1 cellular context compared by ENCODE assay signal in the genomic region with DNA sequence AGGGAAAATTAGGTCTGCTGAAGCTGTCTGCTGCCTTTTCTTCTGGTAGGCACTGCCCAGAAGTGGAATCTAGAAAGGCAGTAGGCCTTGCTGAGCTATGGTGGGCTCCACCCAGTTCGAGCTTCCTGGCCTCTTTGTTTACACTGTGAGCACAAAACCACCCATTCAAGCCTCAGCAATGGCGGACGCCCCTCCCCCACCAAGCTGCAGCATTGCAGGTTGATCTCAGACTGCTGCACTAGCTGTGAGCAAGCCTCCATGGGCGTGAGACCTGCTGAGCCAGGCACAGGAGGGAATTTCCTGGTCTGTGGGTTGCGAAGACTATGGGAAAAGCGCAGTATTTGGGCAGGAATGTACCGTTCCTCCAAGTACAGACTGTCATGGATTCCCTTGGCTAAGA.
TF ChIP-seq lines count a peak whose summit lies in the region.

No MANE protein-coding gene starts in this region.

TF ChIP-seq in HepG2, 621 proteins besides CTCF, POLR2A, EP300 and RAD21 (continued from another document and continues in another):
- TF ChIP-seq ZNF350 (CRISPR knock-in tag; IDR thresholded peaks at IDR 0.05; ENCODE audit: borderline replicate concordance, low read depth) (peak; percentile 30; the same call in 1 of the 2 replicates), FOXK1 (CRISPR knock-in tag; IDR thresholded peaks at IDR 0.05; ENCODE audit: borderline replicate concordance, low read depth) (peak; percentile 78; the same call in 1 of the 2 replicates), NCOA2 (CRISPR knock-in tag; IDR thresholded peaks at IDR 0.05) (0 out of 2 replicates have a peak, but pooled peaks have one; percentile 50), ZNF281 (CRISPR knock-in tag; IDR thresholded peaks at IDR 0.05; ENCODE audit: borderline replicate concordance) (peak; percentile 100), YEATS2 (CRISPR knock-in tag; IDR thresholded peaks at IDR 0.05; ENCODE audit: borderline replicate concordance) (0 out of 2 replicates have a peak, but pooled peaks have one; percentile 30), FOXM1 (CRISPR knock-in tag; IDR thresholded peaks at IDR 0.05) (no peak), KDM2A (CRISPR knock-in tag; IDR thresholded peaks at IDR 0.05; ENCODE audit: borderline replicate concordance, low read depth) (peak; percentile 37; the same call in 1 of the 2 replicates), CEBPG (CRISPR knock-in tag; IDR thresholded peaks at IDR 0.05) (peak; percentile 12; the same call in 1 of the 2 replicates), ZBTB3 (CRISPR knock-in tag; IDR thresholded peaks at IDR 0.05; ENCODE audit: borderline replicate concordance, low read depth) (no peak), ARID5B (CRISPR knock-in tag; IDR thresholded peaks at IDR 0.05) (peak; percentile 83), ZNF605 (CRISPR knock-in tag; IDR thresholded peaks at IDR 0.05) (peak; percentile 39; the same call in 1 of the 2 replicates), ZFX (CRISPR knock-in tag; IDR thresholded peaks at IDR 0.05; ENCODE audit: low read depth) (peak; percentile 81), ZNF331 (CRISPR knock-in tag; IDR thresholded peaks at IDR 0.05) (peak; percentile 100), ZNF296 (CRISPR knock-in tag; conservative IDR thresholded peaks at IDR 0.05) (no peak), HNF4A (CRISPR knock-in tag; IDR thresholded peaks at IDR 0.05) (0 out of 2 replicates have a peak, but pooled peaks have one; percentile 27), GATAD1 (CRISPR knock-in tag; IDR thresholded peaks at IDR 0.05) (peak; percentile 21; the same call in 1 of the 2 replicates), TBX2 (CRISPR knock-in tag; IDR thresholded peaks at IDR 0.05; ENCODE audit: borderline replicate concordance) (peak; percentile 38; the same call in 1 of the 2 replicates), ZMYM4 (CRISPR knock-in tag; IDR thresholded peaks at IDR 0.05) (peak; percentile 91), ELF3 (CRISPR knock-in tag; IDR thresholded peaks at IDR 0.05) (peak; percentile 54; the same call in 1 of the 2 replicates), ZNF446 (CRISPR knock-in tag; IDR thresholded peaks at IDR 0.05) (no peak), ZNF788 (CRISPR knock-in tag; IDR thresholded peaks at IDR 0.05; ENCODE audit: borderline replicate concordance) (peak; percentile 49; the same call in 1 of the 2 replicates), JARID2 (CRISPR knock-in tag; IDR thresholded peaks at IDR 0.05; ENCODE audit: insufficient replicate concordance) (no peak), E2F5 (CRISPR knock-in tag; conservative IDR thresholded peaks at IDR 0.05) (no peak), ZBTB38 (CRISPR knock-in tag; IDR thresholded peaks at IDR 0.05) (peak; percentile 63), KAT7 (CRISPR knock-in tag; IDR thresholded peaks at IDR 0.05; ENCODE audit: borderline replicate concordance) (peak; percentile 57; the same call in 1 of the 2 replicates), ZNF292 (CRISPR knock-in tag; IDR thresholded peaks at IDR 0.05; ENCODE audit: borderline replicate concordance, low read depth) (peak; percentile 97; the same call in 1 of the 2 replicates), AGO1 (IDR thresholded peaks at IDR 0.05; ENCODE audit: low read depth, low read length, poor library complexity, severe bottlenecking) (no peak), ZBTB7B (CRISPR knock-in tag; IDR thresholded peaks at IDR 0.05) (no peak; the same call in 1 of the 2 replicates), RXRB (CRISPR knock-in tag; IDR thresholded peaks at IDR 0.05; ENCODE audit: borderline replicate concordance) (peak; percentile 56; the same call in 1 of the 2 replicates), CENPBD1 (CRISPR knock-in tag; IDR thresholded peaks at IDR 0.05; ENCODE audit: borderline replicate concordance, low read depth) (no peak), ZFY (CRISPR knock-in tag; IDR thresholded peaks at IDR 0.05) (peak; percentile 60; the same call in 1 of the 2 replicates), ZNF3 (CRISPR knock-in tag; IDR thresholded peaks at IDR 0.05) (no peak), ELF1 (CRISPR knock-in tag; IDR thresholded peaks at IDR 0.05) (peak; percentile 62; the same call in 1 of the 2 replicates), ZNF569 (CRISPR knock-in tag; IDR thresholded peaks at IDR 0.05; ENCODE audit: borderline replicate concordance) (no peak), CEBPB (IDR thresholded peaks at IDR 0.05; ENCODE audit: borderline replicate concordance, low read depth, low read length) (no peak)
- TF ChIP-seq, protein P1, sequence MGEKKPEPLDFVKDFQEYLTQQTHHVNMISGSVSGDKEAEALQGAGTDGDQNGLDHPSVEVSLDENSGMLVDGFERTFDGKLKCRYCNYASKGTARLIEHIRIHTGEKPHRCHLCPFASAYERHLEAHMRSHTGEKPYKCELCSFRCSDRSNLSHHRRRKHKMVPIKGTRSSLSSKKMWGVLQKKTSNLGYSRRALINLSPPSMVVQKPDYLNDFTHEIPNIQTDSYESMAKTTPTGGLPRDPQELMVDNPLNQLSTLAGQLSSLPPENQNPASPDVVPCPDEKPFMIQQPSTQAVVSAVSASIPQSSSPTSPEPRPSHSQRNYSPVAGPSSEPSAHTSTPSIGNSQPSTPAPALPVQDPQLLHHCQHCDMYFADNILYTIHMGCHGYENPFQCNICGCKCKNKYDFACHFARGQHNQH (CRISPR knock-in tag; IDR thresholded peaks at IDR 0.05), result 0 out of 2 replicates have a peak, but pooled peaks have one; percentile 24
- TF ChIP-seq, protein P2, sequence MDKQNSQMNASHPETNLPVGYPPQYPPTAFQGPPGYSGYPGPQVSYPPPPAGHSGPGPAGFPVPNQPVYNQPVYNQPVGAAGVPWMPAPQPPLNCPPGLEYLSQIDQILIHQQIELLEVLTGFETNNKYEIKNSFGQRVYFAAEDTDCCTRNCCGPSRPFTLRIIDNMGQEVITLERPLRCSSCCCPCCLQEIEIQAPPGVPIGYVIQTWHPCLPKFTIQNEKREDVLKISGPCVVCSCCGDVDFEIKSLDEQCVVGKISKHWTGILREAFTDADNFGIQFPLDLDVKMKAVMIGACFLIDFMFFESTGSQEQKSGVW (CRISPR knock-in tag; IDR thresholded peaks at IDR 0.05; ENCODE audit: borderline replicate concordance), result no peak
- TF ChIP-seq, protein P3, sequence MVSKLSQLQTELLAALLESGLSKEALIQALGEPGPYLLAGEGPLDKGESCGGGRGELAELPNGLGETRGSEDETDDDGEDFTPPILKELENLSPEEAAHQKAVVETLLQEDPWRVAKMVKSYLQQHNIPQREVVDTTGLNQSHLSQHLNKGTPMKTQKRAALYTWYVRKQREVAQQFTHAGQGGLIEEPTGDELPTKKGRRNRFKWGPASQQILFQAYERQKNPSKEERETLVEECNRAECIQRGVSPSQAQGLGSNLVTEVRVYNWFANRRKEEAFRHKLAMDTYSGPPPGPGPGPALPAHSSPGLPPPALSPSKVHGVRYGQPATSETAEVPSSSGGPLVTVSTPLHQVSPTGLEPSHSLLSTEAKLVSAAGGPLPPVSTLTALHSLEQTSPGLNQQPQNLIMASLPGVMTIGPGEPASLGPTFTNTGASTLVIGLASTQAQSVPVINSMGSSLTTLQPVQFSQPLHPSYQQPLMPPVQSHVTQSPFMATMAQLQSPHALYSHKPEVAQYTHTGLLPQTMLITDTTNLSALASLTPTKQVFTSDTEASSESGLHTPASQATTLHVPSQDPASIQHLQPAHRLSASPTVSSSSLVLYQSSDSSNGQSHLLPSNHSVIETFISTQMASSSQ (IDR thresholded peaks at IDR 0.05; ENCODE audit: low read depth), result no peak
- TF ChIP-seq, protein P3 (CRISPR knock-in tag; IDR thresholded peaks at IDR 0.05; ENCODE audit: borderline replicate concordance), result peak; percentile 49; the same call in 1 of the 2 replicates
- TF ChIP-seq, protein P4, sequence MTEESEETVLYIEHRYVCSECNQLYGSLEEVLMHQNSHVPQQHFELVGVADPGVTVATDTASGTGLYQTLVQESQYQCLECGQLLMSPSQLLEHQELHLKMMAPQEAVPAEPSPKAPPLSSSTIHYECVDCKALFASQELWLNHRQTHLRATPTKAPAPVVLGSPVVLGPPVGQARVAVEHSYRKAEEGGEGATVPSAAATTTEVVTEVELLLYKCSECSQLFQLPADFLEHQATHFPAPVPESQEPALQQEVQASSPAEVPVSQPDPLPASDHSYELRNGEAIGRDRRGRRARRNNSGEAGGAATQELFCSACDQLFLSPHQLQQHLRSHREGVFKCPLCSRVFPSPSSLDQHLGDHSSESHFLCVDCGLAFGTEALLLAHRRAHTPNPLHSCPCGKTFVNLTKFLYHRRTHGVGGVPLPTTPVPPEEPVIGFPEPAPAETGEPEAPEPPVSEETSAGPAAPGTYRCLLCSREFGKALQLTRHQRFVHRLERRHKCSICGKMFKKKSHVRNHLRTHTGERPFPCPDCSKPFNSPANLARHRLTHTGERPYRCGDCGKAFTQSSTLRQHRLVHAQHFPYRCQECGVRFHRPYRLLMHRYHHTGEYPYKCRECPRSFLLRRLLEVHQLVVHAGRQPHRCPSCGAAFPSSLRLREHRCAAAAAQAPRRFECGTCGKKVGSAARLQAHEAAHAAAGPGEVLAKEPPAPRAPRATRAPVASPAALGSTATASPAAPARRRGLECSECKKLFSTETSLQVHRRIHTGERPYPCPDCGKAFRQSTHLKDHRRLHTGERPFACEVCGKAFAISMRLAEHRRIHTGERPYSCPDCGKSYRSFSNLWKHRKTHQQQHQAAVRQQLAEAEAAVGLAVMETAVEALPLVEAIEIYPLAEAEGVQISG (CRISPR knock-in tag; IDR thresholded peaks at IDR 0.05), result peak; percentile 61; the same call in 1 of the 2 replicates
